ENCODE assay signal across 17 cellular contexts in genomic region chr7:149868638-149869290, GRCh38. TPM values are rescaled to one million over a fixed set of nuclear protein-coding genes. Genes with fewer than 3 reads are reported as not detected.
DNase-seq lines count a peak whose midpoint lies in the region; ATAC-seq and TF ChIP-seq lines count a peak whose summit lies in the region.
"Had no signal": no experiment of that assay in that cellular context is flagged by ENCODE, and none has a peak within 500 bp of the region (broad histone marks: within the 10 kb centered on the region; RNA-seq: fewer than 3 reads in every experiment).

No MANE protein-coding gene starts in this region.

- DNase-seq in CD4-positive, CD25-positive, alpha-beta regulatory T cell, result peak in 1 of 3 donors; percentile 61
- DNase-seq in T-helper 2 cell treated with Interferon-gamma antibody and Interleukin-4, amounts not matched to agents 5 μg/mL and 100 μg/mL, for 36 hours (ENCODE audit: low spot score), result no peak
- DNase-seq in islet precursor cell (peak; percentile 42), NCI-H1048 (lab: John Stamatoyannopoulos, UW) (no peak), WERI-Rb-1 (no peak)
- DNase-seq: activated CD4-positive, alpha-beta T cell treated with anti-CD3 and anti-CD28 coated beads, Interleukin-2, amount 50 U/mL, for 1 hour; activated gamma-delta T cell; effector CD4-positive, alpha-beta T cell; HCEC 1CT; left cardiac atrium; NCI-H2029; NCI-H748 treated with DMSO at 0.1 percent for 48 hours had no signal

- no peaks in the 10 kb centered on the region for H3K36me3 ChIP-seq in BLaER1
- peaks cover 4% of the 10 kb centered on the region for H3K36me3 ChIP-seq in CD4-positive, CD25-positive, alpha-beta regulatory T cell (ENCODE audit: control insufficient read depth, insufficient read depth, low read length)
- peaks cover 6% of the 10 kb centered on the region for H3K36me3 ChIP-seq in WERI-Rb-1

- H3K27ac Mint-ChIP-seq in CD4-positive, CD25-positive, alpha-beta regulatory T cell, result peak overlapping the region; percentile 93 to 99 (median 96)
- peak overlapping the region; percentile 55 for H3K27ac Mint-ChIP-seq in T-helper 2 cell treated with Interferon-gamma antibody and Interleukin-4, amounts not matched to agents 5 μg/mL and 100 μg/mL, for 36 hours

- peak overlapping the region; percentile 20; the same call in 1 of the 2 replicates for H3K9ac ChIP-seq in BLaER1

- no peak for TF ChIP-seq CTCF in WERI-Rb-1 (IDR thresholded peaks at IDR 0.05; ENCODE audit: low read depth, low read length)

- peak overlapping the region; percentile 71 to 89 (median 84) for H3K4me3 Mint-ChIP-seq in CD4-positive, CD25-positive, alpha-beta regulatory T cell
- H3K4me3 Mint-ChIP-seq in T-helper 2 cell treated with Interferon-gamma antibody and Interleukin-4, amounts not matched to agents 5 μg/mL and 100 μg/mL, for 36 hours, result peak overlapping the region; percentile 36

- peak overlapping the region; percentile 97 for H3K4me2 ChIP-seq in BLaER1
- H3K4me2 ChIP-seq: hepatocyte had no signal

- H3K27me3 ChIP-seq in BLaER1 (peaks cover 7% of the 10 kb centered on the region; the same call in 1 of the 2 replicates), WERI-Rb-1 (ENCODE audit: insufficient read depth, low read depth, severe bottlenecking) (no peaks in the 10 kb centered on the region)
- H3K27me3 ChIP-seq in CD4-positive, CD25-positive, alpha-beta regulatory T cell (ENCODE audit: control insufficient read depth, insufficient read depth, low read length), result no peaks in the 10 kb centered on the region
- H3K27me3 ChIP-seq: hepatocyte had no signal

- peaks cover 29 to 92% (median 66%) of the 10 kb centered on the region in 4 donors for H3K4me1 Mint-ChIP-seq in CD4-positive, CD25-positive, alpha-beta regulatory T cell
- H3K4me1 Mint-ChIP-seq in T-helper 2 cell treated with Interferon-gamma antibody and Interleukin-4, amounts not matched to agents 5 μg/mL and 100 μg/mL, for 36 hours (ENCODE audit: low read depth), result peaks cover 80% of the 10 kb centered on the region

- ATAC-seq in CD4-positive, CD25-positive, alpha-beta regulatory T cell (ENCODE audit: low read depth in 2 of 2), result peak in 1 of 2 donors; percentile 17
- no peak for ATAC-seq in HG03045 (IDR thresholded peaks at IDR 0.05; ENCODE audit: unreplicated experiment)
- ATAC-seq in HG02973 (IDR thresholded peaks at IDR 0.05; ENCODE audit: unreplicated experiment), result no peak
- ATAC-seq: left cardiac atrium had no signal

- H3K4me3 ChIP-seq in BLaER1, result no peak overlapping the region
- peak overlapping the region; percentile 19 for H3K4me3 ChIP-seq in CD4-positive, CD25-positive, alpha-beta regulatory T cell (ENCODE audit: low read depth, low read length)
- H3K4me3 ChIP-seq in WERI-Rb-1 (ENCODE audit: low read depth, low read length), result no peak overlapping the region
- H3K4me3 ChIP-seq: hepatocyte, prostate gland had no signal

- H3K27me3 Mint-ChIP-seq in CD4-positive, CD25-positive, alpha-beta regulatory T cell, result no peaks in the 10 kb centered on the region
- H3K27me3 Mint-ChIP-seq in T-helper 2 cell treated with Interferon-gamma antibody and Interleukin-4, amounts not matched to agents 5 μg/mL and 100 μg/mL, for 36 hours (ENCODE audit: low read depth), result no peaks in the 10 kb centered on the region

- peaks cover 10% of the 10 kb centered on the region for H3K36me3 Mint-ChIP-seq in CD4-positive, CD25-positive, alpha-beta regulatory T cell
- peaks cover 22% of the 10 kb centered on the region for H3K36me3 Mint-ChIP-seq in T-helper 2 cell treated with Interferon-gamma antibody and Interleukin-4, amounts not matched to agents 5 μg/mL and 100 μg/mL, for 36 hours (ENCODE audit: low read depth)

- no peaks in the 10 kb centered on the region for H4K20me1 ChIP-seq in BLaER1

- H3K27ac ChIP-seq in BLaER1 (peak overlapping the region; percentile 78), WERI-Rb-1 (no peak overlapping the region)
- peak overlapping the region; percentile 86 for H3K27ac ChIP-seq in CD4-positive, CD25-positive, alpha-beta regulatory T cell (ENCODE audit: insufficient read depth, low read length, poor library complexity, severe bottlenecking)
- H3K27ac ChIP-seq: hepatocyte, prostate gland had no signal

- no peaks in the 10 kb centered on the region for H3K9me3 ChIP-seq in BLaER1
- no peaks in the 10 kb centered on the region for H3K9me3 ChIP-seq in CD4-positive, CD25-positive, alpha-beta regulatory T cell (ENCODE audit: control insufficient read depth in 2 of 2, low read length in 2 of 2)
- H3K9me3 ChIP-seq in WERI-Rb-1 (ENCODE audit: severe bottlenecking), result no peaks in the 10 kb centered on the region
- H3K9me3 ChIP-seq: prostate gland had no signal

- H3K4me1 ChIP-seq in BLaER1, result peaks cover 96% of the 10 kb centered on the region
- H3K4me1 ChIP-seq in CD4-positive, CD25-positive, alpha-beta regulatory T cell (ENCODE audit: control insufficient read depth, insufficient read depth, low read length, poor library complexity, severe bottlenecking), result peaks cover 94% of the 10 kb centered on the region

- H3K9me3 Mint-ChIP-seq in CD4-positive, CD25-positive, alpha-beta regulatory T cell, result no peaks in the 10 kb centered on the region
- no peaks in the 10 kb centered on the region for H3K9me3 Mint-ChIP-seq in T-helper 2 cell treated with Interferon-gamma antibody and Interleukin-4, amounts not matched to agents 5 μg/mL and 100 μg/mL, for 36 hours

RNA-seq across cellular contexts. Expression of gene ATP6V0E2, which starts 5.0 kb away (rescaled TPM):
- total RNA-seq in CD4-positive, CD25-positive, alpha-beta regulatory T cell, result 45.9 TPM
- polyA plus RNA-seq in CD4-positive, CD25-positive, alpha-beta regulatory T cell, result 100 to 1,000 TPM; 150 to 183 (median 164) TPM

RNA-seq across cellular contexts. Expression of gene ZNF862, which starts 30.6 kb away (rescaled TPM):
- 32.8 TPM for total RNA-seq in CD4-positive, CD25-positive, alpha-beta regulatory T cell
- 1 to 10 TPM; 5.3 to 7.6 (median 6.6) TPM for polyA plus RNA-seq in CD4-positive, CD25-positive, alpha-beta regulatory T cell
